Comparison of ENCODE assay signal across 22 cellular contexts in genomic region chr16:24524855-24525652, GRCh38.
DNase-seq lines count a peak whose midpoint lies in the region; ATAC-seq, FAIRE-seq and TF ChIP-seq lines count a peak whose summit lies in the region.
"Had no signal": no experiment of that assay in that cellular context is flagged by ENCODE, and none has a peak within 500 bp of the region (broad histone marks: within the 10 kb centered on the region; RNA-seq: fewer than 3 reads in every experiment).

No MANE protein-coding gene starts in this region.

- peaks cover 20% of the 10 kb centered on the region for H3K27me3 Mint-ChIP-seq in activated naive CD4-positive, alpha-beta T cell treated with anti-CD3 and anti-CD28 coated beads, Interleukin-2, amount 10 ng/mL, durations not matched to agents 7 days and 5 days
- H3K27me3 Mint-ChIP-seq: activated CD4-positive, alpha-beta memory T cell treated with anti-CD3 and anti-CD28 coated beads, Interleukin-2, amount 10 ng/mL, durations not matched to agents 7 days and 5 days; activated T-cell treated with anti-CD3 and anti-CD28 coated beads, Interleukin-2, amount 50 U/mL, for 24 hours; stimulated activated naive CD8-positive, alpha-beta T cell treated with anti-CD3 and anti-CD28 coated beads, Interleukin-15, amount 100 ng/mL, for 72 hours had no signal

- H3K27ac Mint-ChIP-seq in activated naive CD4-positive, alpha-beta T cell treated with anti-CD3 and anti-CD28 coated beads, Interleukin-2, amount 10 ng/mL, durations not matched to agents 7 days and 5 days: peak overlapping the region; percentile 21
- H3K27ac Mint-ChIP-seq: activated CD4-positive, alpha-beta memory T cell treated with anti-CD3 and anti-CD28 coated beads, Interleukin-2, amount 10 ng/mL, durations not matched to agents 7 days and 5 days; activated T-cell treated with anti-CD3 and anti-CD28 coated beads, Interleukin-2, amount 50 U/mL, for 24 hours; neural progenitor cell; stimulated activated naive CD8-positive, alpha-beta T cell treated with anti-CD3 and anti-CD28 coated beads, Interleukin-15, amount 100 ng/mL, for 72 hours; T-cell had no signal

- CTCF ChIA-PET in activated naive CD4-positive, alpha-beta T cell treated with anti-CD3 and anti-CD28 coated beads, Interleukin-2, amount 10 ng/mL, durations not matched to agents 7 days and 5 days (lab: Charles Lee): interaction anchor here (0.7 kb wide), 1 partner anchor 381 kb away, joined by 3 read pairs; no protein-coding TSS in a partner anchor

- H3K36me3 Mint-ChIP-seq in activated naive CD4-positive, alpha-beta T cell treated with anti-CD3 and anti-CD28 coated beads, Interleukin-2, amount 10 ng/mL, durations not matched to agents 7 days and 5 days: no peaks in the 10 kb centered on the region
- H3K36me3 Mint-ChIP-seq: CD8-positive, alpha-beta memory T cell; neural progenitor cell; T-cell had no signal

- no peak for TF ChIP-seq POLR2A in H54 (IDR thresholded peaks at IDR 0.05; ENCODE audit: low read depth, low read length)

- ATAC-seq in HG02981 (IDR thresholded peaks at IDR 0.05; ENCODE audit: unreplicated experiment): no peak
- ATAC-seq: stimulated activated naive CD8-positive, alpha-beta T cell treated with anti-CD3 and anti-CD28 coated beads, Interleukin-15, amount 100 ng/mL, for 72 hours; T-cell had no signal

- H3K4me3 Mint-ChIP-seq in activated naive CD4-positive, alpha-beta T cell treated with anti-CD3 and anti-CD28 coated beads, Interleukin-2, amount 10 ng/mL, durations not matched to agents 7 days and 5 days: no peak overlapping the region
- H3K4me3 Mint-ChIP-seq: activated CD4-positive, alpha-beta memory T cell treated with anti-CD3 and anti-CD28 coated beads, Interleukin-2, amount 10 ng/mL, durations not matched to agents 7 days and 5 days; activated T-cell treated with anti-CD3 and anti-CD28 coated beads, Interleukin-2, amount 50 U/mL, for 24 hours; CD8-positive, alpha-beta memory T cell; neural progenitor cell; stimulated activated naive CD8-positive, alpha-beta T cell treated with anti-CD3 and anti-CD28 coated beads, Interleukin-15, amount 100 ng/mL, for 72 hours; T-cell had no signal

- FAIRE-seq in H54 (lab: Jason Lieb, UNC): no peak
- FAIRE-seq: bronchial epithelial cell, keratinocyte had no signal

- H3K9me3 Mint-ChIP-seq in activated naive CD4-positive, alpha-beta T cell treated with anti-CD3 and anti-CD28 coated beads, Interleukin-2, amount 10 ng/mL, durations not matched to agents 7 days and 5 days: no peaks in the 10 kb centered on the region
- H3K9me3 Mint-ChIP-seq: activated CD4-positive, alpha-beta memory T cell treated with anti-CD3 and anti-CD28 coated beads, Interleukin-2, amount 10 ng/mL, durations not matched to agents 7 days and 5 days; activated T-cell treated with anti-CD3 and anti-CD28 coated beads, Interleukin-2, amount 50 U/mL, for 24 hours; CD8-positive, alpha-beta memory T cell; neural progenitor cell; stimulated activated naive CD8-positive, alpha-beta T cell treated with anti-CD3 and anti-CD28 coated beads, Interleukin-15, amount 100 ng/mL, for 72 hours; T-cell had no signal

- H3K4me1 Mint-ChIP-seq in activated naive CD4-positive, alpha-beta T cell treated with anti-CD3 and anti-CD28 coated beads, Interleukin-2, amount 10 ng/mL, durations not matched to agents 7 days and 5 days: peaks cover 27% of the 10 kb centered on the region
- H3K4me1 Mint-ChIP-seq: CD8-positive, alpha-beta memory T cell; neural progenitor cell; T-cell had no signal

- DNase-seq in activated naive CD4-positive, alpha-beta T cell treated with anti-CD3 and anti-CD28 coated beads, Interleukin-2, amount 10 ng/mL, durations not matched to agents 7 days and 5 days: no peak
- DNase-seq in activated naive CD4-positive, alpha-beta T cell treated with anti-CD3 and anti-CD28 coated beads, Interleukin-2, amount 50 U/mL, for 16 hours: no peak
- peak; percentile 32 for DNase-seq in SKM-1 treated with dmso at 0.1 percent for 144 hours (lab: John Stamatoyannopoulos, UW; ENCODE audit: unreplicated experiment)
- peak; percentile 47 for DNase-seq in iris pigment epithelial cell (ENCODE audit: low read depth)
- no peak for DNase-seq in COR-L47 (lab: John Stamatoyannopoulos, UW)
- no peak for DNase-seq in H54 (ENCODE audit: insufficient read length, low spot score)
- no peak for DNase-seq in NCI-H748 (lab: John Stamatoyannopoulos, UW; ENCODE audit: unreplicated experiment)
- DNase-seq: ACHN; activated CD4-positive, alpha-beta memory T cell treated with anti-CD3 and anti-CD28 coated beads, Interleukin-2, amount 10 ng/mL, durations not matched to agents 7 days and 5 days; activated T-cell treated with anti-CD3 and anti-CD28 coated beads, Interleukin-2, amount 50 U/mL, for 24 hours; CD8-positive, alpha-beta memory T cell; dorsolateral prefrontal cortex; esophagus squamous epithelium; NCI-H2081 treated with DMSO at 0.1 percent for 48 hours; NCI-H526 treated with DMSO at 0.1 percent for 48 hours; stimulated activated naive CD8-positive, alpha-beta T cell treated with anti-CD3 and anti-CD28 coated beads, Interleukin-15, amount 100 ng/mL, for 72 hours; T-cell; WERI-Rb-1 had no signal

Comparison
In these comparisons a context has a peak if more than half of its experiments do, and no peak if none do; other contexts are left out.
1. DNase-seq: peak in SKM-1 treated with dmso at 0.1 percent for 144 hours (single experiment) and iris pigment epithelial cell (single experiment); none in activated naive CD4-positive, alpha-beta T cell treated with anti-CD3 and anti-CD28 coated beads, Interleukin-2, amount 10 ng/mL, durations not matched to agents 7 days and 5 days (single experiment), activated naive CD4-positive, alpha-beta T cell treated with anti-CD3 and anti-CD28 coated beads, Interleukin-2, amount 50 U/mL, for 16 hours (single experiment), COR-L47 (single experiment), H54 (single experiment) and NCI-H748 (single experiment).